Comparison of ENCODE assay signal across 8 cellular contexts in the genomic region with DNA sequence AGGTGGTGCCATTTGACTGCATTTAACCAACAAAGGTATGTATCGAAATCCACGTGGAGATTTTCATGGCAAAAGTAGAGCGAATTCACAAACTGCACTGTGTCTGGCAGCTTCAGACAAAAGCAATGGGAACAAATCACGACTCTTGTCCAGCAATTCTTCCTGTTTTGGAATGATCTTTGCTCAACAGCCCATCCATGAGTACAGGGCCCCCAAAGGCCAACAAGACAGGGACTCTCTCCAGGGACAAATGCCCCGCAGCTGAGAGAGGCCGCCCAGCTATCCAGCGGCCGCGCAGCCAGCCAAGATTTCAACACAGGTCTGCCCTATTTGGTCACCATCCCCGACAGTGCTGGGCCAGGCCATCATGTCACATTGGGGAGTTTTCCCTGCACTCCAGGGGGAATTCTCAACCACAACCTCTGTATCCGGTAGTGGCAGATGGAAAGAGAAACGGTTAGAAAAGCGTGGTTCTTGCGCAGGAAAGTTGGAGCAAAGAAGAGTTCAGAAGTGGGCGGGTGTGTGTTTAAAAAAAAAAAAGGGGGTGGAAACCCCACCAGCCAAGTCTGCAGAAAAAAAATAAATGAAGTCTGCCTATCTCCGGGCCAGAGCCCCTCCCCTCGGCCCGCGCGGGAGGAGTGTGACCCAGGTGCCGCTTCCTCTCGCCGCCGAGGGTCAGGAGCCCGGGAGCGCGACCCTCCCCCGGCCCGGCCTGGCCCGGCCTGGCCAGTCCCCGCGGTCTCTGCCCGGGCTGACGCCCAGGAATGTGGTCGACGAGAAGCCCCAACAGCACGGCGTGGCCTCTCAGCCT. TPM values are rescaled to one million over a fixed set of nuclear protein-coding genes. Genes with fewer than 3 reads are reported as not detected.
DNase-seq lines count a peak whose midpoint lies in the region; ATAC-seq and TF ChIP-seq lines count a peak whose summit lies in the region.

A gene with protein sequence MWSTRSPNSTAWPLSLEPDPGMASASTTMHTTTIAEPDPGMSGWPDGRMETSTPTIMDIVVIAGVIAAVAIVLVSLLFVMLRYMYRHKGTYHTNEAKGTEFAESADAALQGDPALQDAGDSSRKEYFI (plus strand): TSS at position 659 of the 811 bp plus-strand sequence. CDS start 106 bp downstream, at position 765.

- peaks cover 54% of the 10 kb centered on the region for H3K4me1 Mint-ChIP-seq in CD8-positive, alpha-beta T cell (ENCODE audit: low read depth)
- H3K4me1 Mint-ChIP-seq in activated CD4-positive, alpha-beta memory T cell treated with anti-CD3 and anti-CD28 coated beads, Interleukin-2, amount 10 ng/mL, durations not matched to agents 7 days and 5 days: peaks cover 39% of the 10 kb centered on the region
- H3K4me1 Mint-ChIP-seq in endothelial cell (ENCODE audit: unreplicated experiment) (peaks cover 38% of the 10 kb centered on the region), mesothelial cell of epicardium (peaks cover 48% of the 10 kb centered on the region)

- intact Hi-C loops in CD8-positive, alpha-beta T cell (cut with DNase I, micrococcal nuclease): loop anchor here (1.0 to 10.0 kb wide), 12 partner anchors 21 to 1662 kb away; a partner anchor contains a TSS
- intact Hi-C loops in testis (cut with DNase I; ENCODE audit: low total_unique reads): no loop called here

- no peaks in the 10 kb centered on the region for H3K36me3 ChIP-seq in CD8-positive, alpha-beta T cell (ENCODE audit: insufficient read depth, low read length)
- no peaks in the 10 kb centered on the region for H3K36me3 ChIP-seq in testis (ENCODE audit: low read depth, missing control alignments)

- peaks cover 3% of the 10 kb centered on the region for H3K9me3 Mint-ChIP-seq in CD8-positive, alpha-beta T cell
- peaks cover 2% of the 10 kb centered on the region for H3K9me3 Mint-ChIP-seq in activated CD4-positive, alpha-beta memory T cell treated with anti-CD3 and anti-CD28 coated beads, Interleukin-2, amount 10 ng/mL, durations not matched to agents 7 days and 5 days
- H3K9me3 Mint-ChIP-seq in endothelial cell (ENCODE audit: unreplicated experiment) (no peaks in the 10 kb centered on the region), mesothelial cell of epicardium (no peaks in the 10 kb centered on the region)

- DNase-seq in CD8-positive, alpha-beta T cell: peak in 6 of 7 experiments; percentile 26 to 74 (median 50)
- peak; percentile 83 for DNase-seq in GM20000 (ENCODE audit: low spot score)
- DNase-seq in activated CD4-positive, alpha-beta memory T cell treated with anti-CD3 and anti-CD28 coated beads, Interleukin-2, amount 10 ng/mL, durations not matched to agents 7 days and 5 days: peak; percentile 57
- DNase-seq in endothelial cell (ENCODE audit: low spot score): no peak
- peak in 1 of 2 experiments; percentile 70 for DNase-seq in mesothelial cell of epicardium (ENCODE audit: low spot score in 2 of 2, unreplicated experiment in 2 of 2)
- DNase-seq in testis: no peak
- no peak for DNase-seq in NCI-H1105 treated with DMSO at 0.1 percent for 48 hours (lab: John Stamatoyannopoulos, UW)

- POLR2A ChIA-PET in CD8-positive, alpha-beta T cell (lab: Charles Lee): interaction anchor here (1.3 kb wide), 1 partner anchor 121 kb away, joined by 4 read pairs; no protein-coding TSS in a partner anchor
- POLR2A ChIA-PET in activated CD4-positive, alpha-beta memory T cell treated with anti-CD3 and anti-CD28 coated beads, Interleukin-2, amount 10 ng/mL, durations not matched to agents 7 days and 5 days (lab: Charles Lee): interaction anchor here (0.6 to 2.7 kb wide), 4 partner anchors 20 to 121 kb away, joined by 3 to 12 read pairs (median 7); no protein-coding TSS in a partner anchor

- 7 to 13% methylated on average over 23 to 38 of the region's 38 CpGs for WGBS in testis, 2 donors

- CTCF ChIA-PET in CD8-positive, alpha-beta T cell (lab: Charles Lee): interaction anchor here (1.4 kb wide), 1 partner anchor 121 kb away, joined by 5 read pairs; no protein-coding TSS in a partner anchor
- CTCF ChIA-PET in activated CD4-positive, alpha-beta memory T cell treated with anti-CD3 and anti-CD28 coated beads, Interleukin-2, amount 10 ng/mL, durations not matched to agents 7 days and 5 days (lab: Charles Lee): interaction anchor here (3.4 kb wide), 1 partner anchor 121 kb away, joined by 17 read pairs; no protein-coding TSS in a partner anchor

- TF ChIP-seq CTCF in CD8-positive, alpha-beta T cell (IDR thresholded peaks at IDR 0.05): no peak
- no peak for TF ChIP-seq CTCF in GM20000 (IDR thresholded peaks at IDR 0.05; ENCODE audit: extremely low read depth, missing control alignments)
- TF ChIP-seq CTCF in endothelial cell (IDR thresholded peaks at IDR 0.05; ENCODE audit: unreplicated experiment): no peak
- no peak for TF ChIP-seq CTCF in mesothelial cell of epicardium (IDR thresholded peaks at IDR 0.05; ENCODE audit: unreplicated experiment)
- no peak for TF ChIP-seq CTCF in testis (IDR thresholded peaks at IDR 0.05)

- H3K27me3 ChIP-seq in CD8-positive, alpha-beta T cell (ENCODE audit: insufficient read depth, low read length): no peaks in the 10 kb centered on the region
- no peaks in the 10 kb centered on the region for H3K27me3 ChIP-seq in testis

- H3K27ac Mint-ChIP-seq in CD8-positive, alpha-beta T cell: peak within 1 kb of the TSS; percentile 98
- H3K27ac Mint-ChIP-seq in activated CD4-positive, alpha-beta memory T cell treated with anti-CD3 and anti-CD28 coated beads, Interleukin-2, amount 10 ng/mL, durations not matched to agents 7 days and 5 days: peak within 1 kb of the TSS; percentile 93
- H3K27ac Mint-ChIP-seq in endothelial cell (ENCODE audit: unreplicated experiment) (peak within 1 kb of the TSS; percentile 81), mesothelial cell of epicardium (peak within 1 kb of the TSS; percentile 96)

- peak within 1 kb of the TSS; percentile 87 for H3K27ac ChIP-seq in CD8-positive, alpha-beta T cell (ENCODE audit: low read depth, low read length)
- peak within 1 kb of the TSS; percentile 88 to 90 for H3K27ac ChIP-seq in testis

- H3K4me1 ChIP-seq in CD8-positive, alpha-beta T cell (ENCODE audit: insufficient read depth, low read length): peaks cover 38% of the 10 kb centered on the region
- peaks cover 30% of the 10 kb centered on the region for H3K4me1 ChIP-seq in testis

- no peaks in the 10 kb centered on the region for H3K27me3 Mint-ChIP-seq in CD8-positive, alpha-beta T cell (ENCODE audit: low read depth)
- no peaks in the 10 kb centered on the region for H3K27me3 Mint-ChIP-seq in activated CD4-positive, alpha-beta memory T cell treated with anti-CD3 and anti-CD28 coated beads, Interleukin-2, amount 10 ng/mL, durations not matched to agents 7 days and 5 days
- H3K27me3 Mint-ChIP-seq in endothelial cell (ENCODE audit: unreplicated experiment) (peaks cover 13% of the 10 kb centered on the region), mesothelial cell of epicardium (ENCODE audit: low read depth) (no peaks in the 10 kb centered on the region)

- peak within 1 kb of the TSS; percentile 96 for H3K4me3 ChIP-seq in CD8-positive, alpha-beta T cell (ENCODE audit: low read depth, low read length)
- peak within 1 kb of the TSS; percentile 62 to 76 for H3K4me3 ChIP-seq in testis

- H3K36me3 Mint-ChIP-seq in CD8-positive, alpha-beta T cell: peaks cover 37% of the 10 kb centered on the region
- peaks cover 31% of the 10 kb centered on the region for H3K36me3 Mint-ChIP-seq in activated CD4-positive, alpha-beta memory T cell treated with anti-CD3 and anti-CD28 coated beads, Interleukin-2, amount 10 ng/mL, durations not matched to agents 7 days and 5 days (ENCODE audit: low read depth)
- H3K36me3 Mint-ChIP-seq in endothelial cell (ENCODE audit: low read depth, unreplicated experiment) (peaks cover 11% of the 10 kb centered on the region), mesothelial cell of epicardium (no peaks in the 10 kb centered on the region)

- peak within 1 kb of the TSS; percentile 94 for H3K4me3 Mint-ChIP-seq in CD8-positive, alpha-beta T cell
- peak within 1 kb of the TSS; percentile 85 for H3K4me3 Mint-ChIP-seq in activated CD4-positive, alpha-beta memory T cell treated with anti-CD3 and anti-CD28 coated beads, Interleukin-2, amount 10 ng/mL, durations not matched to agents 7 days and 5 days
- peak within 1 kb of the TSS; percentile 99 for H3K4me3 Mint-ChIP-seq in endothelial cell (ENCODE audit: unreplicated experiment)
- peak within 1 kb of the TSS; percentile 91 for H3K4me3 Mint-ChIP-seq in mesothelial cell of epicardium

- peak; percentile 22 for ATAC-seq in CD8-positive, alpha-beta T cell
- ATAC-seq in HG03571 (IDR thresholded peaks at IDR 0.05; ENCODE audit: unreplicated experiment): peak; percentile 31

- TF ChIP-seq POLR2A in testis (IDR thresholded peaks at IDR 0.05): no peak

- no peaks in the 10 kb centered on the region for H3K9me3 ChIP-seq in CD8-positive, alpha-beta T cell (ENCODE audit: low read length)
- H3K9me3 ChIP-seq in testis: no peaks in the 10 kb centered on the region

RNA-seq across cellular contexts. Expression of the gene that starts here (rescaled TPM):
- total RNA-seq in CD8-positive, alpha-beta T cell: 100 to 1,000 TPM; 191 to 195 TPM
- 100 to 1,000 TPM; 133 TPM for total RNA-seq in activated CD4-positive, alpha-beta memory T cell treated with anti-CD3 and anti-CD28 coated beads, Interleukin-2, amount 10 ng/mL, durations not matched to agents 7 days and 5 days
- 154 TPM for total RNA-seq in endothelial cell (ENCODE audit: unreplicated experiment)
- 39.4 to 41.4 TPM (median 39.7 TPM) in 3 replicates for total RNA-seq in mesothelial cell of epicardium
- total RNA-seq in testis: 10 to 100 TPM in 1 of 2 donors, 1 to 10 TPM in 1; 9.9 to 15.5 TPM
- polyA plus RNA-seq in testis (ENCODE audit: insufficient read depth, low read depth, low replicate concordance): 40.2 TPM

Comparison
In these comparisons a context has a peak if more than half of its experiments do, and no peak if none do; other contexts are left out.
1. DNase-seq: peak in CD8-positive, alpha-beta T cell (6 of 7), GM20000 (single experiment) and activated CD4-positive, alpha-beta memory T cell treated with anti-CD3 and anti-CD28 coated beads, Interleukin-2, amount 10 ng/mL, durations not matched to agents 7 days and 5 days (single experiment); none in endothelial cell (single experiment), testis (single experiment) and NCI-H1105 treated with DMSO at 0.1 percent for 48 hours (single experiment).
2. Peak in every context shown above with its lines, with median percentiles within 50 percentile points of each other: H3K27ac Mint-ChIP-seq and H3K4me3 Mint-ChIP-seq.